Comparison of ENCODE assay signal across 1 cellular context in the genomic region with DNA sequence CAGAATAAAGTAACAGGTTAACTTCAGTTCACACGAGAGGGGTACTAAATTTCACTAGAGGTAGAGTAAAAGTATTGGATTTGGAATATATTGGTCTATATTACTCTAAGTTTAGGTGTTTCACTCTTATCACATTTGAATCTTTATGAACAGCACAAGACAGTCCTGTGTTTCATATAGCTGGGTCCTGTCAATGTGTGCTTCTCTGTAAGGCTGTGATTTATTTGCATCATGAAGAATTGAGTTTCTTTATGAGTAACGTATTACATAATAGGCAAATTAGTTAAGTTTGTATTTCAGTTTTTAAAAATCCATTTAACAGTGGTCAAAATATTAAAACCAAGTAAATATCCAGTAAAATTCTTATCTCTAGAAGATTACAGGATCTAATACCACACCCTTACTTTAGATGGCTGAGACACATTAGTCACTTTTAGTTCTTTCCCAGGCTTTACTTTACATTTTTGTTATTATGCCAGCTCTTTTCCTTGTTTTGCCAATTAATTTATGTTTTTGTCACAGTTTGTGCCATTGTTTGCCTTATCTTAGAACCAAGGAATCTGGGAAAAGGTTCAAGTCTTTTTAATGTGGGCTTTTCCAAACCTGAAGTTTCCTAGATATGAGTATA.
TF ChIP-seq lines count a peak whose summit lies in the region.

No MANE protein-coding gene starts in this region.

TF ChIP-seq in SK-N-SH, 30 proteins besides CTCF, POLR2A, EP300 and RAD21 (continued from another document):
- no peak for TF ChIP-seq RCOR1 (IDR thresholded peaks at IDR 0.05; ENCODE audit: low read length)
- TF ChIP-seq EZH2phosphoT487 (IDR thresholded peaks at IDR 0.05; ENCODE audit: borderline replicate concordance, low read depth): no peak
